ENCODE assay signal across 13 cellular contexts in the genomic region with DNA sequence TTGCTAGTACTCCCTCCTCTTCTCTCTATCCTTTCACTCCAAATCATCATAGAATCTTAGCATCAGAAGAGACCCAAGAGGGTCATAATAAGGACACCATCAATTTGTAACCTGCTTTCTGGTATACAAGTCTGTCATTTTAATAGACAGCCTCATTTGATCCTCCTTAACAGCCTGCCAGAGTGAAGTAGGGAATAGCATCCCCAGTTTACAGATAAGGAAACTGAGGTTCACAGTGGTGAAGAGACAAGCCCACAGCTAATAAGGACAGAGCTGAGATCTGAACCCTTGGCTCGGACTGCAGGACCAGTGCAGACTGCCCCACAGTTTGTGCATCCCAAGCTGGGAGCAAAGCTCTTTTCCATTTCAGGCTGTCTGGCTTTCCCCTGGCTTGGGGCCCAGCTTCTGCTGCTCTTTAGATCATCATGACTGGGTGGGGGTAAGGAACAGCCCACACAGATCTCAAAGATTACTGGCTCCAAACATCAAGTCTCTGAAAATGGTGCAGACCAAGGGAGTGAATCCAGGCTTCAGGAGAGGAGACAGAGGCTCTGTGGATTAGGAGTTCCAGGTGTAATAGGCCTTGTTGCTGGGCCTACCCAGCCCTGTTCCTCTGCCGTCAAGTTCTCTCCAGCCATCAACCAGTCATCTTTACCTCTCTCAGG. TPM values are rescaled to one million over a fixed set of nuclear protein-coding genes. Genes with fewer than 3 reads are reported as not detected.
DNase-seq lines count a peak whose midpoint lies in the region; ATAC-seq and TF ChIP-seq lines count a peak whose summit lies in the region.
"Had no signal": no experiment of that assay in that cellular context is flagged by ENCODE, and none has a peak within 500 bp of the region (broad histone marks: within the 10 kb centered on the region; RNA-seq: fewer than 3 reads in every experiment).

No MANE protein-coding gene starts in this region.

- H3K4me3 ChIP-seq in RWPE2 (ENCODE audit: severe bottlenecking) (no peak overlapping the region), fibroblast of pulmonary artery (replicated peaks; ENCODE audit: low read depth, low read length) (no peak overlapping the region), neuronal stem cell (ENCODE audit: low read length in 2 of 2) (no peak overlapping the region)

- H2AK5ac ChIP-seq in neuronal stem cell (ENCODE audit: low read depth, low read length), result peak overlapping the region; percentile 49

- no peak overlapping the region for H4K91ac ChIP-seq in neuronal stem cell (ENCODE audit: low read depth, low read length, poor library complexity)

- DNase-seq in D341Med (ENCODE audit: low spot score), result peak; percentile 30
- peak; percentile 4 for DNase-seq in RWPE2 (ENCODE audit: low spot score)
- peak; percentile 66 for DNase-seq in fibroblast of pulmonary artery (ENCODE audit: low read depth)
- no peak for DNase-seq in neuronal stem cell (ENCODE audit: low spot score)
- no peak for DNase-seq in NCI-H748 treated with DMSO at 0.1 percent for 48 hours (lab: John Stamatoyannopoulos, UW)
- DNase-seq in activated CD4-positive, alpha-beta T cell treated with anti-CD3 and anti-CD28 coated beads, Interleukin-2, amount 50 U/mL, for 48 hours, result no peak
- no peak for DNase-seq in activated naive CD8-positive, alpha-beta T cell treated with anti-CD3 and anti-CD28 coated beads for 36 hours
- DNase-seq: activated B cell treated with CpG ODN at 0.5 μM for 24 hours; effector CD4-positive, alpha-beta T cell; NCI-H2029 had no signal

- H3K18ac ChIP-seq in neuronal stem cell (ENCODE audit: low read length), result peak overlapping the region; percentile 79

- no peak overlapping the region for H3K27ac Mint-ChIP-seq in activated naive CD8-positive, alpha-beta T cell treated with anti-CD3 and anti-CD28 coated beads for 36 hours
- H3K27ac Mint-ChIP-seq: activated B cell treated with CpG ODN at 0.5 μM for 24 hours; activated naive CD4-positive, alpha-beta T cell treated with anti-CD3 and anti-CD28 coated beads, Interleukin-2, amount 10 ng/mL, durations not matched to agents 7 days and 5 days had no signal

- WGBS in neuronal stem cell (ENCODE audit: extremely low coverage in 2 of 2, insufficient read length in 2 of 2, insufficient replicate concordance in 1 of 2), 2 donors, result no CpG with 5 or more reads among the region's 2 CpGs

- no peaks in the 10 kb centered on the region for H3K9me3 ChIP-seq in RWPE2 (ENCODE audit: severe bottlenecking)
- H3K9me3 ChIP-seq in neuronal stem cell (replicated peaks in 1 of 2; ENCODE audit: control insufficient read depth in 2 of 2, insufficient read depth in 1 of 2, low read depth in 1 of 2, low read length in 2 of 2), result no peaks in the 10 kb centered on the region

- no peak overlapping the region for H3K14ac ChIP-seq in neuronal stem cell (ENCODE audit: low read length)

- H3K79me1 ChIP-seq in neuronal stem cell (ENCODE audit: low read depth, low read length), result no peaks in the 10 kb centered on the region

- no peaks in the 10 kb centered on the region for H3K9me3 Mint-ChIP-seq in activated naive CD8-positive, alpha-beta T cell treated with anti-CD3 and anti-CD28 coated beads for 36 hours
- H3K9me3 Mint-ChIP-seq: activated B cell treated with CpG ODN at 0.5 μM for 24 hours; activated naive CD4-positive, alpha-beta T cell treated with anti-CD3 and anti-CD28 coated beads, Interleukin-2, amount 10 ng/mL, durations not matched to agents 7 days and 5 days had no signal

- TF ChIP-seq CTCF in RWPE2 (IDR thresholded peaks at IDR 0.05; ENCODE audit: poor library complexity, severe bottlenecking) (no peak), fibroblast of pulmonary artery (IDR thresholded peaks at IDR 0.05; ENCODE audit: low read length, missing control alignments) (no peak)

- peak overlapping the region; percentile 54 for H3K9ac ChIP-seq in neuronal stem cell (ENCODE audit: low read depth, low read length, poor library complexity)

- H3K36me3 Mint-ChIP-seq in activated naive CD8-positive, alpha-beta T cell treated with anti-CD3 and anti-CD28 coated beads for 36 hours, result no peaks in the 10 kb centered on the region

- H3K4me2 ChIP-seq in neuronal stem cell (ENCODE audit: insufficient read depth, low read length, poor library complexity, severe bottlenecking), result no peak overlapping the region

- H3K4me3 Mint-ChIP-seq in activated naive CD8-positive, alpha-beta T cell treated with anti-CD3 and anti-CD28 coated beads for 36 hours, result no peak overlapping the region
- H3K4me3 Mint-ChIP-seq: activated B cell treated with CpG ODN at 0.5 μM for 24 hours; activated naive CD4-positive, alpha-beta T cell treated with anti-CD3 and anti-CD28 coated beads, Interleukin-2, amount 10 ng/mL, durations not matched to agents 7 days and 5 days had no signal

- no peak overlapping the region for H4K8ac ChIP-seq in neuronal stem cell (ENCODE audit: low read depth, low read length)

- H3K4me1 ChIP-seq in RWPE2 (ENCODE audit: insufficient read depth, poor library complexity, severe bottlenecking) (no peaks in the 10 kb centered on the region), neuronal stem cell (ENCODE audit: control insufficient read depth in 2 of 2, insufficient read depth in 1 of 2, low read depth in 1 of 2, low read length in 2 of 2) (peaks cover 0 to 3% of the 10 kb centered on the region in 2 donors)

- no peak overlapping the region for H3K27ac ChIP-seq in RWPE2 (ENCODE audit: poor library complexity, severe bottlenecking)
- no peak overlapping the region for H3K27ac ChIP-seq in neuronal stem cell (replicated peaks; ENCODE audit: low read length)
- H3K27ac ChIP-seq: C4-2B had no signal

- H3K36me3 ChIP-seq in RWPE2 (ENCODE audit: low read depth), result no peaks in the 10 kb centered on the region
- H3K36me3 ChIP-seq in neuronal stem cell (replicated peaks in 1 of 2; ENCODE audit: control insufficient read depth in 2 of 2, insufficient read depth in 2 of 2, low read length in 2 of 2), result no peaks in the 10 kb centered on the region

- no peak overlapping the region for H3K4ac ChIP-seq in neuronal stem cell (ENCODE audit: low read length)

- H2BK5ac ChIP-seq in neuronal stem cell (ENCODE audit: low read length), result no peak overlapping the region

- H3K23ac ChIP-seq in neuronal stem cell (ENCODE audit: low read depth, low read length, poor library complexity), result no peak overlapping the region

- H3K4me1 Mint-ChIP-seq in activated naive CD8-positive, alpha-beta T cell treated with anti-CD3 and anti-CD28 coated beads for 36 hours, result peaks cover 7% of the 10 kb centered on the region
- H3K4me1 Mint-ChIP-seq: activated B cell treated with CpG ODN at 0.5 μM for 24 hours had no signal

- ATAC-seq in RWPE2 (ENCODE audit: low read depth), result no peak
- ATAC-seq in HG02642 (IDR thresholded peaks at IDR 0.05; ENCODE audit: poor library complexity, unreplicated experiment), result no peak

- no peaks in the 10 kb centered on the region for H3K27me3 ChIP-seq in RWPE2 (ENCODE audit: insufficient read depth, poor library complexity, severe bottlenecking)
- peaks cover 0 to 34% (median 0%) of the 10 kb centered on the region in 3 experiments for H3K27me3 ChIP-seq in neuronal stem cell (ENCODE audit: control insufficient read depth in 3 of 3, insufficient read depth in 3 of 3, low read depth in 1 of 3, low read length in 3 of 3)

- no peaks in the 10 kb centered on the region for H3K27me3 Mint-ChIP-seq in activated naive CD8-positive, alpha-beta T cell treated with anti-CD3 and anti-CD28 coated beads for 36 hours
- H3K27me3 Mint-ChIP-seq: activated B cell treated with CpG ODN at 0.5 μM for 24 hours had no signal

- H2BK15ac ChIP-seq in neuronal stem cell (ENCODE audit: low read length), result peak overlapping the region; percentile 90

- H2AFZ ChIP-seq in neuronal stem cell (ENCODE audit: low read length), result peak overlapping the region; percentile 60

- H2BK120ac ChIP-seq in neuronal stem cell (ENCODE audit: low read depth, low read length), result no peak overlapping the region

- H2BK12ac ChIP-seq in neuronal stem cell (ENCODE audit: low read length), result no peak overlapping the region

RNA-seq across cellular contexts. Expression of a gene that starts 10.3 kb away (rescaled TPM):
- polyA plus RNA-seq in neuronal stem cell (2013, experiment 1 of 2), result 36.1 TPM
- polyA plus RNA-seq in neuronal stem cell (2013, experiment 2 of 2), result 34.4 TPM
- 1 to 10 TPM; 5.6 to 6.5 TPM for total RNA-seq in activated naive CD8-positive, alpha-beta T cell treated with anti-CD3 and anti-CD28 coated beads for 36 hours

RNA-seq across cellular contexts. Expression of a gene that starts 15.3 kb away (rescaled TPM):
- polyA plus RNA-seq in neuronal stem cell (2013, experiment 1 of 2), result 269 TPM
- polyA plus RNA-seq in neuronal stem cell (2013, experiment 2 of 2), result 272 TPM
- total RNA-seq in activated naive CD8-positive, alpha-beta T cell treated with anti-CD3 and anti-CD28 coated beads for 36 hours, result 100 to 1,000 TPM; 244 to 245 TPM

Comparison
In these comparisons a context has a peak if more than half of its experiments do, and no peak if none do; other contexts are left out.
1. DNase-seq: peak in D341Med (single experiment), RWPE2 (single experiment) and fibroblast of pulmonary artery (single experiment); none in neuronal stem cell (single experiment), NCI-H748 treated with DMSO at 0.1 percent for 48 hours (single experiment), activated CD4-positive, alpha-beta T cell treated with anti-CD3 and anti-CD28 coated beads, Interleukin-2, amount 50 U/mL, for 48 hours (0 of 2) and activated naive CD8-positive, alpha-beta T cell treated with anti-CD3 and anti-CD28 coated beads for 36 hours (single experiment).